ENCODE assay signal across 23 cellular contexts in the genomic region with DNA sequence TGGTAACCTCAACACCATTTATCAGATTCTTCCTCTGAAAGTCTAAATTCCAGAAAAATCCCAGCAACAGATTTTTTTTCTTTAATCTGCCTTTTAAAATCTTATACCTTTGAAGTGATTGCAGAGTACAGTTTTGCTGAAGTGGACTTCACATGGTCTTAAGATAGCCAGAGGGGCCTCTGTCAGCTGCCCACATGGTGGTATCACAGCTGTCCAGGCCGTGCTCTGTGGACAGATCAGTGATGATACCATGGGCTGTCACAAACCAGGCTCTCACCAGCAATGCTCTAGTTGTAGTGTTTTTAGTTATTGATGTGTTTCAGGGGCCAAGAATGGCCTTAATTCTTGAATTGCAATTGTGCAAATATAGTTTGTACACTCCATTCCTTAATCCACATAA. TPM values are rescaled to one million over a fixed set of nuclear protein-coding genes. Genes with fewer than 3 reads are reported as not detected.
"Had no signal": no experiment of that assay in that cellular context is flagged by ENCODE, and none has a peak within 500 bp of the region (broad histone marks: within the 10 kb centered on the region; RNA-seq: fewer than 3 reads in every experiment).

No MANE protein-coding gene starts in this region.

- H3K27ac ChIP-seq: foreskin keratinocyte, heart right ventricle, right lobe of liver, suprapubic skin, tibial artery had no signal

- H3K36me3 ChIP-seq: heart right ventricle, right lobe of liver, stomach, suprapubic skin, tibial artery had no signal

- ATAC-seq: activated naive CD8-positive, alpha-beta T cell treated with anti-CD3 and anti-CD28 coated beads, Interleukin-2, amount 50 U/mL, for 24 hours; activated T-cell treated with anti-CD3 and anti-CD28 coated beads, Interleukin-2, amount 50 U/mL, for 4 hours; activated T-helper 17 cell treated with anti-CD3 and anti-CD28 coated beads, Interleukin-2, amount 50 U/mL, for 72 hours; esophagus mucosa; foreskin keratinocyte; heart right ventricle; natural killer cell; right lobe of liver; stimulated activated memory B cell treated with anti-CD40 and anti-IgM and Interleukin-4, amounts not matched to agents 10 μg/mL and 1 μg/mL and 100 μg/mL, for 72 hours had no signal

- H3K4me3 ChIP-seq: heart right ventricle, right lobe of liver, stomach, suprapubic skin, tibial artery had no signal

- H3K4me1 ChIP-seq: foreskin keratinocyte, right lobe of liver had no signal

- H3K27me3 ChIP-seq: foreskin keratinocyte, heart right ventricle, right lobe of liver, stomach, suprapubic skin, tibial artery had no signal

- DNase-seq: activated CD4-positive, alpha-beta memory T cell treated with anti-CD3 and anti-CD28 coated beads, Interleukin-2, amount 10 ng/mL, durations not matched to agents 7 days and 5 days; activated CD4-positive, alpha-beta T cell treated with anti-CD3 and anti-CD28 coated beads, Interleukin-2, amount 10 ng/mL, durations not matched to agents 24 days and 14 days; activated CD4-positive, CD25-positive, alpha-beta regulatory T cell treated with anti-CD3 and anti-CD28 coated beads, Interleukin-2, amount 50 U/mL, for 72 hours; activated gamma-delta T cell treated with Interleukin-2 at 50 U/mL for 16 hours; activated naive CD8-positive, alpha-beta T cell treated with anti-CD3 and anti-CD28 coated beads, Interleukin-2, amount 50 U/mL, for 24 hours; activated T-cell treated with anti-CD3 and anti-CD28 coated beads, Interleukin-2, amount 50 U/mL, for 4 hours; amygdala; central memory CD4-positive, alpha-beta T cell; foreskin keratinocyte; heart right ventricle; natural killer cell; right lobe of liver; small intestine; stimulated activated CD4-positive, alpha-beta T cell treated with anti-CD3 and anti-CD28 coated beads, Interleukin-1b, Interleukin-23, amount 100 ng/mL, for 48 hours; stimulated activated CD4-positive, alpha-beta T cell treated with anti-CD3 and anti-CD28 coated beads, Interleukin-4, amount 100 ng/mL, for 4 hours; stimulated activated CD8-positive, alpha-beta memory T cell treated with anti-CD3 and anti-CD28 coated beads, Interleukin-4, amount 100 ng/mL, for 48 hours; stomach; T-helper 9 cell; tibial artery had no signal

- H3K9me3 ChIP-seq: heart right ventricle, right lobe of liver, stomach, suprapubic skin, tibial artery had no signal

RNA-seq across cellular contexts. Expression of gene PARVA, which starts 44.0 kb away (rescaled TPM):
- total RNA-seq: activated CD4-positive, alpha-beta T cell treated with anti-CD3 and anti-CD28 coated beads, Interleukin-2, amount 10 ng/mL, durations not matched to agents 24 days and 14 days had no signal
